ENCODE assay signal across 20 cellular contexts in genomic region chr9:8365466-8366160, GRCh38.
DNase-seq lines count a peak whose midpoint lies in the region; ATAC-seq and TF ChIP-seq lines count a peak whose summit lies in the region.
"Had no signal": no experiment of that assay in that cellular context is flagged by ENCODE, and none has a peak within 500 bp of the region (broad histone marks: within the 10 kb centered on the region; RNA-seq: fewer than 3 reads in every experiment).

No MANE protein-coding gene starts in this region.

- H3K4me1 Mint-ChIP-seq in Caco-2 (ENCODE audit: low read depth, unreplicated experiment) (peaks cover 6% of the 10 kb centered on the region), HFFc6 (ENCODE audit: low read depth) (no peaks in the 10 kb centered on the region)
- H3K4me1 Mint-ChIP-seq: GM23338 had no signal

- POLR2A ChIA-PET in Caco-2 (lab: Charles Lee), result no interaction called here

- no peaks in the 10 kb centered on the region for H4K20me1 ChIP-seq in osteoblast (ENCODE audit: insufficient read depth, low read length)

- H3K9me3 ChIP-seq in Caco-2 (no peaks in the 10 kb centered on the region), osteoblast (ENCODE audit: low read depth, low read length) (no peaks in the 10 kb centered on the region), body of pancreas (no peaks in the 10 kb centered on the region)
- H3K9me3 ChIP-seq: ascending aorta, colonic mucosa had no signal

- no peaks in the 10 kb centered on the region for H3K27me3 ChIP-seq in Caco-2 (replicated peaks; ENCODE audit: control insufficient read depth, insufficient read depth, low read length)
- H3K27me3 ChIP-seq in dorsolateral prefrontal cortex, result no peaks in the 10 kb centered on the region
- no peaks in the 10 kb centered on the region for H3K27me3 ChIP-seq in osteoblast (ENCODE audit: insufficient read depth, low read length)
- H3K27me3 ChIP-seq in body of pancreas, result no peaks in the 10 kb centered on the region
- H3K27me3 ChIP-seq: ascending aorta, colonic mucosa had no signal

- H3K36me3 Mint-ChIP-seq in Caco-2 (ENCODE audit: insufficient read depth, unreplicated experiment), result no peaks in the 10 kb centered on the region
- 0 out of 2 replicates have a peak, but pooled peaks cover 4% of the 10 kb centered on the region for H3K36me3 Mint-ChIP-seq in HFFc6 (ENCODE audit: low read depth)
- H3K36me3 Mint-ChIP-seq: CD8-positive, alpha-beta T cell; naive thymus-derived CD4-positive, alpha-beta T cell had no signal

- TF ChIP-seq POLR2A in body of pancreas (IDR thresholded peaks at IDR 0.05), result no peak

- no peak overlapping the region for H3K4me3 Mint-ChIP-seq in Caco-2 (ENCODE audit: unreplicated experiment)
- H3K4me3 Mint-ChIP-seq in HFFc6, result no peak overlapping the region
- H3K4me3 Mint-ChIP-seq: activated CD4-positive, alpha-beta T cell treated with anti-CD3 and anti-CD28 coated beads, Interleukin-2, amount 10 ng/mL, durations not matched to agents 24 days and 14 days; CD8-positive, alpha-beta T cell; GM23338; naive thymus-derived CD4-positive, alpha-beta T cell had no signal

- no peak overlapping the region for H3K4me3 ChIP-seq in Caco-2 (ENCODE audit: low read depth, low read length)
- H3K4me3 ChIP-seq in dorsolateral prefrontal cortex, result no peak overlapping the region
- H3K4me3 ChIP-seq in osteoblast (ENCODE audit: insufficient read depth, low read length), result no peak overlapping the region
- H3K4me3 ChIP-seq in body of pancreas, result no peak overlapping the region
- H3K4me3 ChIP-seq: ascending aorta, colonic mucosa, GM23338, skin epidermis had no signal

- H3K4me2 ChIP-seq in osteoblast (ENCODE audit: insufficient read depth, low read length), result peak overlapping the region; percentile 28
- H3K4me2 ChIP-seq: GM23338 had no signal

- H3K27me3 Mint-ChIP-seq in Caco-2 (ENCODE audit: insufficient read depth, unreplicated experiment) (no peaks in the 10 kb centered on the region), HFFc6 (ENCODE audit: insufficient read depth) (no peaks in the 10 kb centered on the region)
- H3K27me3 Mint-ChIP-seq: activated CD4-positive, alpha-beta T cell treated with anti-CD3 and anti-CD28 coated beads, Interleukin-2, amount 10 ng/mL, durations not matched to agents 24 days and 14 days had no signal

- DNase-seq in Caco-2 (no peak), dorsolateral prefrontal cortex (no peak), osteoblast (ENCODE audit: insufficient read length, low spot score, missing footprints) (no peak), DMS79 treated with DMSO at 0.1 percent for 48 hours (lab: John Stamatoyannopoulos, UW) (no peak), OCI-M1 (lab: John Stamatoyannopoulos, UW) (no peak), body of pancreas (no peak), HFFc6 (no peak)
- DNase-seq: activated CD4-positive, alpha-beta T cell treated with anti-CD3 and anti-CD28 coated beads, Interleukin-2, amount 10 ng/mL, durations not matched to agents 24 days and 14 days; activated naive CD4-positive, alpha-beta T cell; CD8-positive, alpha-beta T cell; colonic mucosa; mammary epithelial cell; naive thymus-derived CD4-positive, alpha-beta T cell; NCI-H1417 treated with DMSO at 0.1 percent for 48 hours; stimulated activated CD4-positive, alpha-beta T cell treated with anti-CD3 and anti-CD28 coated beads, Interleukin-2, amount 100 ng/mL, for 48 hours had no signal

- TF ChIP-seq CTCF in Caco-2 (IDR thresholded peaks at IDR 0.05; ENCODE audit: insufficient read depth in 1 of 2, low read depth in 1 of 2, low read length in 1 of 2, severe bottlenecking in 1 of 2, unreplicated experiment in 1 of 2) (no peak), dorsolateral prefrontal cortex (IDR thresholded peaks at IDR 0.05 in 54 of 56, conservative IDR thresholded peaks at IDR 0.05 in 2 of 56; ENCODE audit: low read depth in 1 of 56, partially characterized antibody in 56 of 56) (no peak), osteoblast (IDR thresholded peaks at IDR 0.05; ENCODE audit: extremely low read depth, low read depth, low read length) (no peak), body of pancreas (IDR thresholded peaks at IDR 0.05) (no peak), HFFc6 (IDR thresholded peaks at IDR 0.05) (no peak)

- H3K36me3 ChIP-seq in Caco-2 (ENCODE audit: control insufficient read depth, insufficient read depth, low read length), result no peaks in the 10 kb centered on the region
- H3K36me3 ChIP-seq in osteoblast (ENCODE audit: insufficient read depth, low read length), result no peaks in the 10 kb centered on the region
- H3K36me3 ChIP-seq in body of pancreas (replicated peaks in 1 of 2; ENCODE audit: insufficient read depth in 1 of 2, low read depth in 2 of 2), result no peaks in the 10 kb centered on the region
- H3K36me3 ChIP-seq: ascending aorta, colonic mucosa had no signal

- WGBS in body of pancreas, 2 donors, result 80 to 90% methylated on average over 4 of the region's 4 CpGs

- peak overlapping the region in 54 of 59 donors; percentile 22 to 93 (median 81) for H3K27ac ChIP-seq in dorsolateral prefrontal cortex
- peak overlapping the region; percentile 74 for H3K27ac ChIP-seq in osteoblast (ENCODE audit: low read depth, low read length)
- no peak overlapping the region for H3K27ac ChIP-seq in body of pancreas
- H3K27ac ChIP-seq: colonic mucosa had no signal

- H3K9me3 Mint-ChIP-seq in Caco-2 (ENCODE audit: unreplicated experiment) (no peaks in the 10 kb centered on the region), HFFc6 (peaks cover 42% of the 10 kb centered on the region)
- H3K9me3 Mint-ChIP-seq: activated CD4-positive, alpha-beta T cell treated with anti-CD3 and anti-CD28 coated beads, Interleukin-2, amount 10 ng/mL, durations not matched to agents 24 days and 14 days; CD8-positive, alpha-beta T cell; GM23338; naive thymus-derived CD4-positive, alpha-beta T cell had no signal

- H3K4me1 ChIP-seq in Caco-2 (peaks cover 35% of the 10 kb centered on the region), osteoblast (ENCODE audit: insufficient read depth, low read length) (peaks cover 20% of the 10 kb centered on the region), body of pancreas (peaks cover 14% of the 10 kb centered on the region)
- H3K4me1 ChIP-seq: ascending aorta, colonic mucosa had no signal

- H2AFZ ChIP-seq in osteoblast (ENCODE audit: low read length), result peak overlapping the region; percentile 25
- H2AFZ ChIP-seq: GM23338 had no signal

- CTCF ChIA-PET in Caco-2 (lab: Charles Lee), result no interaction called here

- ATAC-seq in GM21423 (IDR thresholded peaks at IDR 0.05; ENCODE audit: unreplicated experiment) (peak; percentile 11), body of pancreas (no peak)
- ATAC-seq: CD8-positive, alpha-beta T cell; GM23338; naive thymus-derived CD4-positive, alpha-beta T cell; Right ventricle myocardium inferior had no signal

- intact Hi-C loops in Caco-2 (cut with micrococcal nuclease; ENCODE audit: unreplicated experiment) (no loop called here), dorsolateral prefrontal cortex (cut with DNase I) (loop anchor here in 1 of 2 donors (10.0 kb wide), 1 partner anchor 489 kb away; no protein-coding TSS in a partner anchor), body of pancreas (cut with DNase I) (no loop called here)

- H3K79me2 ChIP-seq in osteoblast (ENCODE audit: insufficient read depth, low read length), result no peaks in the 10 kb centered on the region

- BruUV-seq in Caco-2 (replicated peaks; lab: Mats Ljungman, UMichigan), result no TSS peak

- H3K27ac Mint-ChIP-seq in Caco-2 (ENCODE audit: unreplicated experiment), result peak overlapping the region; percentile 53
- no peak overlapping the region for H3K27ac Mint-ChIP-seq in HFFc6
- H3K27ac Mint-ChIP-seq: activated CD4-positive, alpha-beta T cell treated with anti-CD3 and anti-CD28 coated beads, Interleukin-2, amount 10 ng/mL, durations not matched to agents 24 days and 14 days; CD8-positive, alpha-beta T cell; naive thymus-derived CD4-positive, alpha-beta T cell had no signal

Comparison
In these comparisons a context has a peak if more than half of its experiments do, and no peak if none do; other contexts are left out.
1. H3K27ac ChIP-seq: peak in dorsolateral prefrontal cortex (54 of 59) and osteoblast (single experiment); none in body of pancreas (0 of 4).